ENCODE assay signal across 15 cellular contexts in genomic region chr9:14212697-14213420, GRCh38.
DNase-seq lines count a peak whose midpoint lies in the region; ATAC-seq, FAIRE-seq and TF ChIP-seq lines count a peak whose summit lies in the region.
"Had no signal": no experiment of that assay in that cellular context is flagged by ENCODE, and none has a peak within 500 bp of the region (broad histone marks: within the 10 kb centered on the region; RNA-seq: fewer than 3 reads in every experiment).

No MANE protein-coding gene starts in this region.

- H3K27ac ChIP-seq in HEK293 (ENCODE audit: extremely low read depth, low read depth, low read length), result no peak overlapping the region
- H3K27ac ChIP-seq in Panc1 (ENCODE audit: low read length), result peak overlapping the region; percentile 51; the same call in 1 of the 2 replicates
- peak overlapping the region; percentile 41 for H3K27ac ChIP-seq in keratinocyte (ENCODE audit: control insufficient read depth, insufficient read depth, low read length)
- peak overlapping the region; percentile 5 for H3K27ac ChIP-seq in skeletal muscle tissue (ENCODE audit: low read depth, low read length)
- H3K27ac ChIP-seq in A673 (ENCODE audit: low read depth, low read length, poor library complexity, severe bottlenecking), result no peak overlapping the region
- H3K27ac ChIP-seq: KMS-11 had no signal

- no peak overlapping the region for H3K4me3 ChIP-seq in HEK293 (ENCODE audit: low read depth, low read length)
- no peak overlapping the region for H3K4me3 ChIP-seq in Panc1 (ENCODE audit: low read depth in 2 of 2, low read length in 2 of 2)
- no peak overlapping the region for H3K4me3 ChIP-seq in keratinocyte (ENCODE audit: control insufficient read depth in 2 of 3, extremely low read depth in 1 of 3, insufficient read depth in 2 of 3, low read depth in 1 of 3, low read length in 3 of 3)
- H3K4me3 ChIP-seq in skeletal muscle tissue (ENCODE audit: low read length in 3 of 3), result no peak overlapping the region
- H3K4me3 ChIP-seq in A673 (ENCODE audit: low read depth, low read length, poor library complexity, severe bottlenecking), result no peak overlapping the region

- H3K4me1 ChIP-seq in HEK293 (ENCODE audit: control insufficient read depth, insufficient read depth, low read length) (peaks cover 21% of the 10 kb centered on the region), Panc1 (ENCODE audit: control insufficient read depth, insufficient read depth, low read length) (peaks cover 12% of the 10 kb centered on the region; the same call in 1 of the 2 replicates), keratinocyte (ENCODE audit: control insufficient read depth, extremely low read depth, insufficient read depth, low read length) (peaks cover 57% of the 10 kb centered on the region), skeletal muscle tissue (ENCODE audit: control insufficient read depth in 3 of 3, insufficient read depth in 3 of 3, low read length in 3 of 3) (peaks cover 9 to 20% (median 11%) of the 10 kb centered on the region in 3 donors), A673 (ENCODE audit: insufficient read depth, low read length, poor library complexity, severe bottlenecking) (peaks cover 56% of the 10 kb centered on the region)

- no peaks in the 10 kb centered on the region for H3K9me1 ChIP-seq in keratinocyte (ENCODE audit: control insufficient read depth, extremely low read depth, insufficient read depth, low read length)

- H3K27me3 ChIP-seq in Panc1 (ENCODE audit: control insufficient read depth, insufficient read depth, low read length) (no peaks in the 10 kb centered on the region), keratinocyte (ENCODE audit: control insufficient read depth, extremely low read depth, insufficient read depth, low read length) (no peaks in the 10 kb centered on the region), skeletal muscle tissue (ENCODE audit: control insufficient read depth in 3 of 3, insufficient read depth in 3 of 3, low read length in 3 of 3) (no peaks in the 10 kb centered on the region), A673 (replicated peaks; ENCODE audit: insufficient read depth, low read depth, low read length, poor library complexity) (no peaks in the 10 kb centered on the region)

- H3K36me3 ChIP-seq in HEK293 (ENCODE audit: control insufficient read depth in 2 of 2, insufficient read depth in 1 of 2, low read length in 2 of 2) (no peaks in the 10 kb centered on the region), Panc1 (ENCODE audit: control insufficient read depth, insufficient read depth, low read length) (no peaks in the 10 kb centered on the region), keratinocyte (ENCODE audit: control insufficient read depth in 2 of 2, extremely low read depth in 1 of 2, insufficient read depth in 2 of 2, low read length in 2 of 2) (no peaks in the 10 kb centered on the region), skeletal muscle tissue (ENCODE audit: control insufficient read depth in 3 of 3, insufficient read depth in 3 of 3, low read length in 3 of 3) (peaks cover 0 to 2% (median 0%) of the 10 kb centered on the region in 3 donors), A673 (ENCODE audit: insufficient read depth, low read length, poor library complexity, severe bottlenecking) (no peaks in the 10 kb centered on the region)

- TF ChIP-seq CTCF in HEK293 (tag by site-specific recombination; IDR thresholded peaks at IDR 0.05) (no peak), Panc1 (IDR thresholded peaks at IDR 0.05) (no peak), keratinocyte (optimal IDR thresholded peaks at IDR 0.05 in 1 of 3, IDR thresholded peaks at IDR 0.05 in 1 of 3, conservative IDR thresholded peaks at IDR 0.05 in 1 of 3; ENCODE audit: extremely low read depth in 1 of 3, insufficient read depth in 2 of 3, low read length in 3 of 3) (no peak), A673 (conservative IDR thresholded peaks at IDR 0.05; ENCODE audit: low read depth, low read length) (no peak)

- BruUV-seq in Panc1 (replicated peaks; lab: Mats Ljungman, UMichigan) (no TSS peak), A673 (replicated peaks; lab: Mats Ljungman, UMichigan) (no TSS peak)

- POLR2A ChIA-PET in HEK293 (lab: Yijun Ruan, JAX) (interaction anchor here (0.7 to 1.7 kb wide), 2 partner anchors 8 to 10 kb away, joined by 3 to 7 read pairs; no protein-coding TSS in a partner anchor), Panc1 (lab: Charles Lee) (interaction anchor here (0.6 kb wide), 2 partner anchors 55 to 555 kb away, joined by 3 to 9 read pairs; no protein-coding TSS in a partner anchor), A673 (lab: Charles Lee; ENCODE audit: low non-redundant PET) (interaction anchor here (0.6 kb wide), 1 partner anchor 169 kb away, joined by 3 read pairs; no protein-coding TSS in a partner anchor)

- no peak overlapping the region for H2AFZ ChIP-seq in keratinocyte (ENCODE audit: control insufficient read depth, low read length)

- no peak overlapping the region for H3K27ac Mint-ChIP-seq in activated naive CD4-positive, alpha-beta T cell treated with anti-CD3 and anti-CD28 coated beads, Interleukin-2, amount 50 U/mL, for 72 hours

- CTCF ChIA-PET in HEK293 (lab: Yijun Ruan, JAX) (interaction anchor here (0.6 kb wide), 1 partner anchor 141 kb away, joined by 3 read pairs; no protein-coding TSS in a partner anchor), Panc1 (lab: Charles Lee) (no interaction called here), A673 (lab: Charles Lee) (no interaction called here)

- in situ Hi-C loops in Panc1 (cut with HindIII; ENCODE audit: low pct_unique_long_range_greater_than_20kb, low sequenced_read_pairs), result no loop called here

- H3K9me3 Mint-ChIP-seq in activated naive CD4-positive, alpha-beta T cell treated with anti-CD3 and anti-CD28 coated beads, Interleukin-2, amount 50 U/mL, for 72 hours, result peaks cover 7 to 11% of the 10 kb centered on the region in 2 donors

- dilution Hi-C loops in keratinocyte (cut with MboI; ENCODE audit: extremely low pct_ligation_motif_present, low sequenced_read_pairs), result no loop called here

- no peaks in the 10 kb centered on the region for H4K20me1 ChIP-seq in keratinocyte (ENCODE audit: control insufficient read depth, extremely low read depth, insufficient read depth, low read length)

- H3K79me2 ChIP-seq in keratinocyte (ENCODE audit: control insufficient read depth, insufficient read depth, low read length), result peaks cover 29% of the 10 kb centered on the region

- H3K9me3 ChIP-seq in HEK293 (ENCODE audit: control insufficient read depth, insufficient read depth, low read depth, low read length) (no peaks in the 10 kb centered on the region), Panc1 (ENCODE audit: control insufficient read depth, insufficient read depth, low read depth, low read length) (no peaks in the 10 kb centered on the region), keratinocyte (ENCODE audit: control insufficient read depth, low read depth, low read length) (no peaks in the 10 kb centered on the region), skeletal muscle tissue (ENCODE audit: control insufficient read depth in 3 of 3, low read length in 3 of 3) (no peaks in the 10 kb centered on the region), A673 (ENCODE audit: low read depth, low read length, poor library complexity, severe bottlenecking) (no peaks in the 10 kb centered on the region)

- H3K36me3 Mint-ChIP-seq in activated naive CD4-positive, alpha-beta T cell treated with anti-CD3 and anti-CD28 coated beads, Interleukin-2, amount 50 U/mL, for 72 hours, result no peaks in the 10 kb centered on the region

- DNase-seq in Panc1 (ENCODE audit: low read depth, low spot score) (no peak), keratinocyte (ENCODE audit: low read depth, low spot score) (no peak), A673 (ENCODE audit: low spot score) (no peak)
- DNase-seq in activated naive CD4-positive, alpha-beta T cell treated with anti-CD3 and anti-CD28 coated beads, Interleukin-2, amount 50 U/mL, for 72 hours (ENCODE audit: low spot score in 2 of 2), result no peak
- no peak for DNase-seq in activated T-cell treated with anti-CD3 and anti-CD28 coated beads, Interleukin-2, amount 50 U/mL, for 48 hours
- DNase-seq: aorta, hypothalamus, NCI-H2171 treated with DMSO at 0.1 percent for 48 hours, SHP77, substantia nigra, T-helper 2 cell had no signal

- intact Hi-C loops in Panc1 (cut with micrococcal nuclease; ENCODE audit: unreplicated experiment) (no loop called here), A673 (cut with micrococcal nuclease; ENCODE audit: unreplicated experiment) (no loop called here)

- ATAC-seq in Panc1, result no peak
- no peak for ATAC-seq in activated naive CD4-positive, alpha-beta T cell treated with anti-CD3 and anti-CD28 coated beads, Interleukin-2, amount 50 U/mL, for 72 hours

- peak overlapping the region; percentile 25 for H3K4me2 ChIP-seq in keratinocyte (ENCODE audit: control insufficient read depth, extremely low read depth, insufficient read depth, low read depth, low read length)
- H3K4me2 ChIP-seq: KMS-11 had no signal

- FAIRE-seq in keratinocyte (lab: Jason Lieb, UNC), result peak; percentile 51
- FAIRE-seq: G401.6 had no signal

- H3K9ac ChIP-seq in keratinocyte (ENCODE audit: control insufficient read depth, extremely low read depth, insufficient read depth, low read length), result no peak overlapping the region
- no peak overlapping the region for H3K9ac ChIP-seq in skeletal muscle tissue (ENCODE audit: low read depth in 1 of 3, low read length in 3 of 3)
- H3K9ac ChIP-seq: KMS-11 had no signal

TF ChIP-seq in HEK293, 187 proteins besides CTCF, POLR2A, EP300 and RAD21:
- TF ChIP-seq OSR2 (tag by site-specific recombination; IDR thresholded peaks at IDR 0.05) (peak; percentile 45), PRDM6 (tag by site-specific recombination; IDR thresholded peaks at IDR 0.05) (peak; percentile 30), ZNF580 (tag by site-specific recombination; IDR thresholded peaks at IDR 0.05) (0 out of 2 replicates have a peak, but pooled peaks have one; percentile 49), HOXD13 (CRISPR knock-in tag; IDR thresholded peaks at IDR 0.05; ENCODE audit: borderline replicate concordance) (no peak), ZNF664 (tag by site-specific recombination; IDR thresholded peaks at IDR 0.05) (no peak)

Comparison
In these comparisons a context has a peak if more than half of its experiments do, and no peak if none do; other contexts are left out.
1. H3K27ac ChIP-seq: peak in Panc1 (single experiment), keratinocyte (single experiment) and skeletal muscle tissue (single experiment); none in HEK293 (single experiment) and A673 (single experiment).